In the genomic region with DNA sequence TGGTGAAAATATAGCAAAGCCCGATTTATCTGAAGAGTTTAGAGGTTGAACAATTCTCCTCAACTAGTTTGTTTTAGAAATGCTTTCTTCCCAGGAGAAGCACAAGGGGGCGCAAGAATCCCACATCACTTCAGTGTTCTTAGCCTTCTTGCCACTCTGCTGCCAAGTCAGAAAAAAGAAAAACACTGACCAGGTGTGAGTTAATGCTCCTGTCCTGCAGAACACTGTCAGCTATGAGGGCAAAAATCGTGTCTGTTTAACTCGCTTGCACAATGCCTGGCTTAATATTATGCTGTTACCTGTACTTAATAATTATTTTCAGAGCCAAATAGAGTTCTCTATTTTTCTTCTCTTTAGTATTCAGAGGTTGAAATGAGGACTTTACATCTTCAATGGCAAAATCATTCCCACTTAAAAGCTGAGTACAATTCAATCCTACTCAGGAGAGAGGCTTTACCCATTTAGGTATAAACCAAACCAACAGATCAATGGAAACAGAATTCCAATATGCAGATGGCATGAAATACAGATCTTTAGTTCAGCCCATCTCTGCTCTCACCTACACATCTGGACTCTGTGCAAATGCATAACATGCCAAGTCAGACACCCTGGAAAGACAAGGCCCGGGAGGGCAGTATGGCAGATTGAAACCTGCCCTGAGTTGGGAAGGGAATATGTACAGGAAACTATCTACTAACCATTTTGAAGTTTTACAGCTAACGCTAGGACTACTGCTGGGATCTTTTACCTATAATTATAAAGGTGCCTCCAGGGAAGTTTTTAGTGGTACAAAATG, we compare ENCODE assay signal across 8 cellular contexts.
DNase-seq lines count a peak whose midpoint lies in the region; ATAC-seq and TF ChIP-seq lines count a peak whose summit lies in the region.

No MANE protein-coding gene starts in this region.

- H2BK20ac ChIP-seq in IMR-90 (ENCODE audit: low read depth, low read length), result no peak overlapping the region

- DNase-seq in COLO668 (lab: John Stamatoyannopoulos, UW; ENCODE audit: unreplicated experiment) (peak; percentile 42), IMR-90 (peak; percentile 77), PC-9 (peak; percentile 63 to 66), fibroblast of lung (ENCODE audit: low read depth in 2 of 2) (peak; percentile 62 to 84), neural crest cell (ENCODE audit: low read depth, low spot score) (peak; percentile 62), substantia nigra (lab: John Stamatoyannopoulos, UW) (peak in 38 of 49 donors; percentile 5 to 78 (median 38))
- peak; percentile 72 to 75 for DNase-seq in activated T-cell treated with anti-CD3 and anti-CD28 coated beads, Interleukin-2, amount 50 U/mL, for 72 hours

- no peak overlapping the region for H3K14ac ChIP-seq in IMR-90 (replicated peaks; ENCODE audit: low read depth, low read length)

- CTCF ChIA-PET in IMR-90 (lab: Yijun Ruan, JAX), result interaction anchor here (0.5 to 2.4 kb wide), 4 partner anchors 9 to 153 kb away, joined by 3 to 12 read pairs (median 4); a partner anchor contains a TSS
- CTCF ChIA-PET in PC-9 (lab: Charles Lee), result interaction anchor here (0.6 to 0.9 kb wide), 4 partner anchors 41 to 152 kb away, joined by 3 to 8 read pairs (median 4); no protein-coding TSS in a partner anchor

- H4K20me1 ChIP-seq in IMR-90 (ENCODE audit: insufficient read depth, low read length) (no peaks in the 10 kb centered on the region), PC-9 (ENCODE audit: insufficient read depth) (no peaks in the 10 kb centered on the region), fibroblast of lung (ENCODE audit: control insufficient read depth, extremely low read depth, insufficient read depth, low read length) (no peaks in the 10 kb centered on the region)

- H3K9ac ChIP-seq in IMR-90 (ENCODE audit: low read depth, low read length) (no peak overlapping the region), fibroblast of lung (ENCODE audit: insufficient read depth, low read length) (no peak overlapping the region)

- H3K18ac ChIP-seq in IMR-90 (ENCODE audit: low read depth, low read length), result no peak overlapping the region

- no peak overlapping the region for H3K4ac ChIP-seq in IMR-90 (ENCODE audit: low read depth, low read length)

- H2BK120ac ChIP-seq in IMR-90 (ENCODE audit: low read depth, low read length), result no peak overlapping the region

- H3K23ac ChIP-seq in IMR-90 (ENCODE audit: low read depth, low read length), result no peak overlapping the region

- no peak overlapping the region for H2AK9ac ChIP-seq in IMR-90 (replicated peaks; ENCODE audit: low read depth, low read length, poor library complexity)

- H3K36me3 ChIP-seq in IMR-90 (ENCODE audit: control insufficient read depth, insufficient read depth, low read length) (no peaks in the 10 kb centered on the region), PC-9 (ENCODE audit: low read depth) (no peaks in the 10 kb centered on the region), fibroblast of lung (ENCODE audit: control insufficient read depth, insufficient read depth, low read length) (no peaks in the 10 kb centered on the region)

- peaks cover 0 to 12% of the 10 kb centered on the region in 2 donors for H3K36me3 Mint-ChIP-seq in activated T-cell treated with anti-CD3 and anti-CD28 coated beads, Interleukin-2, amount 50 U/mL, for 72 hours (ENCODE audit: insufficient read depth in 2 of 2)
- no peaks in the 10 kb centered on the region for H3K36me3 Mint-ChIP-seq in neural crest cell (ENCODE audit: low read depth)

- H3K79me2 ChIP-seq in PC-9 (ENCODE audit: low read depth) (no peaks in the 10 kb centered on the region), fibroblast of lung (ENCODE audit: control insufficient read depth, insufficient read depth, low read length) (no peaks in the 10 kb centered on the region)

- H4K8ac ChIP-seq in IMR-90 (ENCODE audit: low read depth in 2 of 2, low read length in 2 of 2), result no peak overlapping the region

- H3K4me2 ChIP-seq in IMR-90 (ENCODE audit: low read depth, low read length) (no peak overlapping the region), PC-9 (no peak overlapping the region), fibroblast of lung (ENCODE audit: extremely low read depth, insufficient read depth, low read length) (no peak overlapping the region)

- in situ Hi-C loops in IMR-90 (cut with MboI; ENCODE audit: low sequenced_read_pairs), result loop anchor here (5.0 kb wide), 2 partner anchors 98 to 153 kb away; a partner anchor contains a TSS

- H3K27ac ChIP-seq in IMR-90 (ENCODE audit: insufficient read depth, low read length) (no peak overlapping the region), PC-9 (no peak overlapping the region), fibroblast of lung (ENCODE audit: insufficient read depth, low read length) (no peak overlapping the region), substantia nigra (ENCODE audit: low read depth, low read length, poor library complexity, severe bottlenecking) (no peak overlapping the region)

- ATAC-seq in IMR-90 (ENCODE audit: low read depth) (peak; percentile 72), HG03025 (IDR thresholded peaks at IDR 0.05; ENCODE audit: low FRiP score, unreplicated experiment) (no peak)
- ATAC-seq in activated T-cell treated with anti-CD3 and anti-CD28 coated beads, Interleukin-2, amount 50 U/mL, for 72 hours (replicated peaks in 1 of 2), result peak; percentile 74 to 78

- TF ChIP-seq CTCF in IMR-90 (conservative IDR thresholded peaks at IDR 0.05; ENCODE audit: low read depth, low read length) (peak; percentile 95), PC-9 (conservative IDR thresholded peaks at IDR 0.05) (peak; percentile 91), fibroblast of lung (conservative IDR thresholded peaks at IDR 0.05 in 1 of 2, IDR thresholded peaks at IDR 0.05 in 1 of 2; ENCODE audit: low read depth in 1 of 2, low read length in 2 of 2) (peak; percentile 83 to 87), neural crest cell (conservative IDR thresholded peaks at IDR 0.05) (peak; percentile 90)

- no peaks in the 10 kb centered on the region for H3K27me3 Mint-ChIP-seq in activated T-cell treated with anti-CD3 and anti-CD28 coated beads, Interleukin-2, amount 50 U/mL, for 72 hours (ENCODE audit: low read depth)
- H3K27me3 Mint-ChIP-seq in neural crest cell (ENCODE audit: low read depth), result no peaks in the 10 kb centered on the region

- no peak overlapping the region for H3K4me3 ChIP-seq in IMR-90 (ENCODE audit: insufficient read depth, low read depth, low read length)
- no peak overlapping the region for H3K4me3 ChIP-seq in PC-9
- H3K4me3 ChIP-seq in fibroblast of lung (replicated peaks in 1 of 4; ENCODE audit: control extremely low read depth in 1 of 4, insufficient read depth in 1 of 4, low read depth in 3 of 4, low read length in 4 of 4), result no peak overlapping the region

- H3K27me3 ChIP-seq in IMR-90 (ENCODE audit: control insufficient read depth, insufficient read depth, low read length) (no peaks in the 10 kb centered on the region), PC-9 (ENCODE audit: insufficient read depth, low read depth) (no peaks in the 10 kb centered on the region), fibroblast of lung (ENCODE audit: control insufficient read depth, insufficient read depth, low read length) (no peaks in the 10 kb centered on the region)

- no CpG with 5 or more reads among the region's 6 CpGs for WGBS in IMR-90 (ENCODE audit: extremely low coverage in 2 of 2, insufficient read length in 1 of 2), 2 experiments

- no peaks in the 10 kb centered on the region for H3K9me2 ChIP-seq in PC-9 (ENCODE audit: insufficient read depth)

- BruUV-seq in IMR-90 (replicated peaks; lab: Mats Ljungman, UMichigan) (no TSS peak), PC-9 (replicated peaks; lab: Mats Ljungman, UMichigan) (no TSS peak)

- H3K4me1 Mint-ChIP-seq in activated T-cell treated with anti-CD3 and anti-CD28 coated beads, Interleukin-2, amount 50 U/mL, for 72 hours (ENCODE audit: low read depth), result peaks cover 40% of the 10 kb centered on the region
- H3K4me1 Mint-ChIP-seq in neural crest cell, result no peaks in the 10 kb centered on the region

- no peak overlapping the region for H4K91ac ChIP-seq in IMR-90 (ENCODE audit: insufficient read depth, low read depth, low read length)

- H3K27ac Mint-ChIP-seq in activated T-cell treated with anti-CD3 and anti-CD28 coated beads, Interleukin-2, amount 50 U/mL, for 72 hours, result peak overlapping the region; percentile 86
- H3K27ac Mint-ChIP-seq in neural crest cell (ENCODE audit: unreplicated experiment), result no peak overlapping the region

- POLR2A ChIA-PET in IMR-90 (lab: Charles Lee; ENCODE audit: unreplicated experiment) (no interaction called here), PC-9 (lab: Charles Lee; ENCODE audit: unreplicated experiment) (no interaction called here)

- peak; percentile 95 for TF ChIP-seq RAD21 in IMR-90 (IDR thresholded peaks at IDR 0.05; ENCODE audit: low read length)

- H3K9me3 ChIP-seq in IMR-90 (ENCODE audit: control insufficient read depth, insufficient read depth, low read length), result no peaks in the 10 kb centered on the region
- H3K9me3 ChIP-seq in PC-9 (ENCODE audit: insufficient read depth, low read depth), result no peaks in the 10 kb centered on the region
- no peaks in the 10 kb centered on the region for H3K9me3 ChIP-seq in fibroblast of lung (ENCODE audit: control insufficient read depth, insufficient read depth, low read depth, low read length)

- no peak overlapping the region for H2BK5ac ChIP-seq in IMR-90 (ENCODE audit: low read depth, low read length, poor library complexity, severe bottlenecking)

- H2BK15ac ChIP-seq in IMR-90 (ENCODE audit: low read depth, low read length), result no peak overlapping the region

- intact Hi-C loops in IMR-90 (cut with micrococcal nuclease), result loop anchor here (1.0 to 5.0 kb wide), 5 partner anchors 41 to 513 kb away; a partner anchor contains a TSS
- intact Hi-C loops in PC-9 (cut with micrococcal nuclease; ENCODE audit: unreplicated experiment), result loop anchor here (1.0 to 10.0 kb wide), 6 partner anchors 40 to 511 kb away; a partner anchor contains a TSS

- H3K9me1 ChIP-seq in IMR-90 (ENCODE audit: insufficient read depth, low read length), result no peaks in the 10 kb centered on the region

- no peak overlapping the region for H2AFZ ChIP-seq in IMR-90 (replicated peaks; ENCODE audit: low read length, poor library complexity)
- H2AFZ ChIP-seq in PC-9, result no peak overlapping the region
- no peak overlapping the region for H2AFZ ChIP-seq in fibroblast of lung (ENCODE audit: low read length)

- no peak overlapping the region for H3K4me3 Mint-ChIP-seq in activated T-cell treated with anti-CD3 and anti-CD28 coated beads, Interleukin-2, amount 50 U/mL, for 72 hours
- no peak overlapping the region for H3K4me3 Mint-ChIP-seq in neural crest cell

- H3K9me3 Mint-ChIP-seq in activated T-cell treated with anti-CD3 and anti-CD28 coated beads, Interleukin-2, amount 50 U/mL, for 72 hours, result no peaks in the 10 kb centered on the region
- H3K9me3 Mint-ChIP-seq in neural crest cell, result no peaks in the 10 kb centered on the region

- no peaks in the 10 kb centered on the region for H3K79me1 ChIP-seq in IMR-90 (ENCODE audit: low read depth in 1 of 2, low read length in 2 of 2)

- H3K56ac ChIP-seq in IMR-90 (ENCODE audit: extremely low read depth, insufficient read depth, low read length), result no peak overlapping the region

- H3K4me1 ChIP-seq in IMR-90 (ENCODE audit: control insufficient read depth, insufficient read depth, low read length) (no peaks in the 10 kb centered on the region), PC-9 (replicated peaks; ENCODE audit: insufficient read depth) (peaks cover 4% of the 10 kb centered on the region), fibroblast of lung (ENCODE audit: control insufficient read depth, extremely low read depth, insufficient read depth, low read length) (no peaks in the 10 kb centered on the region)

- H2AK5ac ChIP-seq in IMR-90 (ENCODE audit: low read depth, low read length), result no peak overlapping the region

- peaks cover 3% of the 10 kb centered on the region; the same call in 1 of the 2 replicates for H3F3A ChIP-seq in PC-9 (ENCODE audit: insufficient read depth, low read depth)

- TF ChIP-seq POLR2A in IMR-90 (IDR thresholded peaks at IDR 0.05; ENCODE audit: low read depth, low read length), result no peak

- no peak overlapping the region for H4K5ac ChIP-seq in IMR-90 (ENCODE audit: low read depth, low read length)

- dilution Hi-C loops in IMR-90 (cut with HindIII; ENCODE audit: low sequenced_read_pairs, unreplicated experiment), result no loop called here
